In genomic region chr20:52748235-52748950, GRCh38 we compare ENCODE assay signal across 14 cellular contexts.
DNase-seq lines count a peak whose midpoint lies in the region; ATAC-seq and TF ChIP-seq lines count a peak whose summit lies in the region.
"Had no signal": no experiment of that assay in that cellular context is flagged by ENCODE, and none has a peak within 500 bp of the region (broad histone marks: within the 10 kb centered on the region; RNA-seq: fewer than 3 reads in every experiment).

No MANE protein-coding gene starts in this region.

- H3K27me3 ChIP-seq in heart right ventricle: no peaks in the 10 kb centered on the region
- H3K27me3 ChIP-seq: Peyer's patch, vagina had no signal

- no peak overlapping the region for H3K4me3 ChIP-seq in heart right ventricle
- H3K4me3 ChIP-seq: GM12878, Peyer's patch, vagina had no signal

- intact Hi-C loops in heart right ventricle (cut with DNase I) (no loop called here), sciatic nerve (cut with DNase I) (no loop called here)

- H3K27ac ChIP-seq in heart right ventricle: peak overlapping the region in 6 of 10 donors; percentile 35 to 66 (median 58)
- H3K27ac ChIP-seq: Peyer's patch, vagina had no signal

- DNase-seq in GM03348 (ENCODE audit: low spot score) (peak; percentile 36), SK-N-DZ (ENCODE audit: low spot score) (peak; percentile 63), heart right ventricle (no peak), sciatic nerve (ENCODE audit: low spot score) (no peak), SKM-1 (lab: John Stamatoyannopoulos, UW; ENCODE audit: unreplicated experiment) (no peak)
- DNase-seq in activated CD4-positive, alpha-beta T cell treated with anti-CD3 and anti-CD28 coated beads for 48 hours: no peak
- DNase-seq: activated naive CD4-positive, alpha-beta T cell treated with anti-CD3 and anti-CD28 coated beads, Interleukin-2, amount 10 ng/mL, durations not matched to agents 7 days and 5 days; cortex of kidney; NCI-H748 treated with DMSO at 0.1 percent for 48 hours; Peyer's patch had no signal

- no peak for TF ChIP-seq CTCF in heart right ventricle (IDR thresholded peaks at IDR 0.05)

- no peaks in the 10 kb centered on the region for H3K36me3 ChIP-seq in heart right ventricle
- H3K36me3 ChIP-seq: Peyer's patch, vagina had no signal

- 73 to 79% methylated on average over 13 of the region's 13 CpGs for WGBS in heart right ventricle, 2 donors

- ATAC-seq in heart right ventricle (peak; percentile 57 to 82 (median 72)), sciatic nerve (peak; percentile 89), GM18861 (IDR thresholded peaks at IDR 0.05; ENCODE audit: unreplicated experiment) (no peak), HG02588 (IDR thresholded peaks at IDR 0.05; ENCODE audit: unreplicated experiment) (no peak)

- peaks cover 0 to 2% (median 0%) of the 10 kb centered on the region in 11 donors for H3K9me3 ChIP-seq in heart right ventricle
- H3K9me3 ChIP-seq: Peyer's patch, vagina had no signal

- H3K4me1 ChIP-seq in heart right ventricle: no peaks in the 10 kb centered on the region
- H3K4me1 ChIP-seq: Peyer's patch, vagina had no signal

Comparison
In these comparisons a context has a peak if more than half of its experiments do, and no peak if none do; other contexts are left out.
1. DNase-seq: peak in GM03348 (single experiment) and SK-N-DZ (single experiment); none in heart right ventricle (0 of 2), sciatic nerve (single experiment), activated CD4-positive, alpha-beta T cell treated with anti-CD3 and anti-CD28 coated beads for 48 hours (single experiment) and SKM-1 (single experiment).
2. ATAC-seq: peak in heart right ventricle (8 of 8) and sciatic nerve (single experiment); none in GM18861 (single experiment) and HG02588 (single experiment).